In genomic region chr10:3554121-3554522, GRCh38 we compare ENCODE assay signal across 20 cellular contexts.
A peak's percentile ranks its signal among the peaks of the same experiment; 100 is the strongest.
DNase-seq lines count a peak whose midpoint lies in the region; ATAC-seq and TF ChIP-seq lines count a peak whose summit lies in the region.
"Had no signal": no experiment of that assay in that cellular context is flagged by ENCODE, and none has a peak within 500 bp of the region (broad histone marks: within the 10 kb centered on the region; RNA-seq: fewer than 3 reads in every experiment).

No MANE protein-coding gene starts in this region.

- no peak overlapping the region for H3K4me3 ChIP-seq in esophagus squamous epithelium
- H3K4me3 ChIP-seq: hepatocyte, prostate gland, SK-N-MC, suprapubic skin had no signal

- 48 to 66% methylated on average over 6 to 9 of the region's 10 CpGs for WGBS in esophagus squamous epithelium, 2 donors

- peaks cover 0 to 10% (median 0%) of the 10 kb centered on the region in 3 donors for H3K4me1 ChIP-seq in esophagus squamous epithelium
- H3K4me1 ChIP-seq: prostate gland, suprapubic skin had no signal

- H3K27ac ChIP-seq in esophagus squamous epithelium: no peak overlapping the region
- H3K27ac ChIP-seq: hepatocyte, prostate gland, SK-N-MC, suprapubic skin, VCaP had no signal

- TF ChIP-seq CTCF in esophagus squamous epithelium (IDR thresholded peaks at IDR 0.05): no peak

- peak; percentile 19 for DNase-seq in activated naive CD4-positive, alpha-beta T cell treated with anti-CD3 and anti-CD28 coated beads for 36 hours
- DNase-seq in activated naive CD4-positive, alpha-beta T cell treated with Interleukin-2 at 50 U/mL for 16 hours: no peak
- DNase-seq in T-helper 2 cell treated with Interferon-gamma antibody and Interleukin-4, amounts not matched to agents 5 μg/mL and 100 μg/mL, for 36 hours (ENCODE audit: low spot score): no peak
- DNase-seq in fibroblast of peridontal ligament (ENCODE audit: extremely low read depth): peak; percentile 45
- no peak for DNase-seq in esophagus squamous epithelium (lab: John Stamatoyannopoulos, UW)
- no peak for DNase-seq in ecto neural progenitor cell (ENCODE audit: low spot score)
- DNase-seq: activated CD8-positive, alpha-beta memory T cell treated with anti-CD3 and anti-CD28 coated beads, Interleukin-2, amount 50 U/mL, for 48 hours; amygdala; DMS 273 treated with DMSO at 0.1 percent for 48 hours; left cardiac atrium; NCI-H2029; NCI-H510A treated with DMSO at 0.1 percent for 48 hours; stimulated activated CD4-positive, alpha-beta T cell treated with anti-CD3 and anti-CD28 coated beads, Interleukin-12 subunit alpha, Interleukin-12 subunit beta, amount 100 ng/mL, for 4 hours had no signal

- H3K27me3 ChIP-seq in esophagus squamous epithelium: no peaks in the 10 kb centered on the region
- H3K27me3 ChIP-seq: hepatocyte, suprapubic skin had no signal

- H3K4me1 Mint-ChIP-seq in activated naive CD4-positive, alpha-beta T cell treated with anti-CD3 and anti-CD28 coated beads for 36 hours (ENCODE audit: low read depth): peaks cover 9% of the 10 kb centered on the region
- H3K4me1 Mint-ChIP-seq in T-helper 2 cell treated with Interferon-gamma antibody and Interleukin-4, amounts not matched to agents 5 μg/mL and 100 μg/mL, for 36 hours (ENCODE audit: low read depth): peaks cover 7% of the 10 kb centered on the region
- H3K4me1 Mint-ChIP-seq in stimulated activated naive CD8-positive, alpha-beta T cell treated with anti-CD3 and anti-CD28 coated beads, Interleukin-15, Interleukin-2, amounts not matched to agents 100 ng/mL and 50 ng/mL, for 24 hours (ENCODE audit: low read depth): peaks cover 17% of the 10 kb centered on the region

- ATAC-seq in HG02884 (IDR thresholded peaks at IDR 0.05; ENCODE audit: unreplicated experiment): no peak
- ATAC-seq: left cardiac atrium had no signal

- peak overlapping the region; percentile 47 for H3K4me3 Mint-ChIP-seq in activated naive CD4-positive, alpha-beta T cell treated with anti-CD3 and anti-CD28 coated beads for 36 hours
- peak overlapping the region; percentile 29 for H3K4me3 Mint-ChIP-seq in T-helper 2 cell treated with Interferon-gamma antibody and Interleukin-4, amounts not matched to agents 5 μg/mL and 100 μg/mL, for 36 hours
- H3K4me3 Mint-ChIP-seq in stimulated activated naive CD8-positive, alpha-beta T cell treated with anti-CD3 and anti-CD28 coated beads, Interleukin-15, Interleukin-2, amounts not matched to agents 100 ng/mL and 50 ng/mL, for 24 hours: peak overlapping the region; percentile 50

- no peaks in the 10 kb centered on the region for H3K36me3 Mint-ChIP-seq in activated naive CD4-positive, alpha-beta T cell treated with anti-CD3 and anti-CD28 coated beads for 36 hours (ENCODE audit: low read depth)
- H3K36me3 Mint-ChIP-seq in T-helper 2 cell treated with Interferon-gamma antibody and Interleukin-4, amounts not matched to agents 5 μg/mL and 100 μg/mL, for 36 hours (ENCODE audit: low read depth): no peaks in the 10 kb centered on the region
- no peaks in the 10 kb centered on the region for H3K36me3 Mint-ChIP-seq in stimulated activated naive CD8-positive, alpha-beta T cell treated with anti-CD3 and anti-CD28 coated beads, Interleukin-15, Interleukin-2, amounts not matched to agents 100 ng/mL and 50 ng/mL, for 24 hours (ENCODE audit: low read depth)

- no peak for TF ChIP-seq POLR2A in esophagus squamous epithelium (IDR thresholded peaks at IDR 0.05)

- H3K9me3 ChIP-seq in esophagus squamous epithelium: no peaks in the 10 kb centered on the region
- H3K9me3 ChIP-seq: prostate gland, suprapubic skin had no signal

- no peaks in the 10 kb centered on the region for H3K9me3 Mint-ChIP-seq in activated naive CD4-positive, alpha-beta T cell treated with anti-CD3 and anti-CD28 coated beads for 36 hours
- H3K9me3 Mint-ChIP-seq in T-helper 2 cell treated with Interferon-gamma antibody and Interleukin-4, amounts not matched to agents 5 μg/mL and 100 μg/mL, for 36 hours: no peaks in the 10 kb centered on the region
- H3K9me3 Mint-ChIP-seq in stimulated activated naive CD8-positive, alpha-beta T cell treated with anti-CD3 and anti-CD28 coated beads, Interleukin-15, Interleukin-2, amounts not matched to agents 100 ng/mL and 50 ng/mL, for 24 hours: no peaks in the 10 kb centered on the region

- CTCF ChIA-PET in activated naive CD4-positive, alpha-beta T cell treated with anti-CD3 and anti-CD28 coated beads for 36 hours (lab: Charles Lee): interaction anchor here (0.9 kb wide), 1 partner anchor 69 kb away, joined by 3 read pairs; no protein-coding TSS in a partner anchor

- intact Hi-C loops in activated naive CD4-positive, alpha-beta T cell treated with anti-CD3 and anti-CD28 coated beads for 36 hours (cut with micrococcal nuclease): no loop called here
- intact Hi-C loops in esophagus squamous epithelium (cut with DNase I): no loop called here

- H3K27me3 Mint-ChIP-seq in activated naive CD4-positive, alpha-beta T cell treated with anti-CD3 and anti-CD28 coated beads for 36 hours (ENCODE audit: low read depth): no peaks in the 10 kb centered on the region
- H3K27me3 Mint-ChIP-seq in T-helper 2 cell treated with Interferon-gamma antibody and Interleukin-4, amounts not matched to agents 5 μg/mL and 100 μg/mL, for 36 hours (ENCODE audit: low read depth): peaks cover 11% of the 10 kb centered on the region
- peaks cover 13% of the 10 kb centered on the region for H3K27me3 Mint-ChIP-seq in stimulated activated naive CD8-positive, alpha-beta T cell treated with anti-CD3 and anti-CD28 coated beads, Interleukin-15, Interleukin-2, amounts not matched to agents 100 ng/mL and 50 ng/mL, for 24 hours

- no peak overlapping the region for H3K27ac Mint-ChIP-seq in activated naive CD4-positive, alpha-beta T cell treated with anti-CD3 and anti-CD28 coated beads for 36 hours
- H3K27ac Mint-ChIP-seq in T-helper 2 cell treated with Interferon-gamma antibody and Interleukin-4, amounts not matched to agents 5 μg/mL and 100 μg/mL, for 36 hours: no peak overlapping the region
- H3K27ac Mint-ChIP-seq in stimulated activated naive CD8-positive, alpha-beta T cell treated with anti-CD3 and anti-CD28 coated beads, Interleukin-15, Interleukin-2, amounts not matched to agents 100 ng/mL and 50 ng/mL, for 24 hours: peak overlapping the region; percentile 46

- no peaks in the 10 kb centered on the region for H3K36me3 ChIP-seq in esophagus squamous epithelium
- H3K36me3 ChIP-seq: prostate gland, suprapubic skin had no signal

Comparison
In these comparisons a context has a peak if more than half of its experiments do, and no peak if none do; other contexts are left out.
1. DNase-seq: peak in activated naive CD4-positive, alpha-beta T cell treated with anti-CD3 and anti-CD28 coated beads for 36 hours (single experiment) and fibroblast of peridontal ligament (single experiment); none in activated naive CD4-positive, alpha-beta T cell treated with Interleukin-2 at 50 U/mL for 16 hours (single experiment), T-helper 2 cell treated with Interferon-gamma antibody and Interleukin-4, amounts not matched to agents 5 μg/mL and 100 μg/mL, for 36 hours (single experiment), esophagus squamous epithelium (single experiment) and ecto neural progenitor cell (single experiment).
2. Peak in every context shown above with its lines, with median percentiles within 50 percentile points of each other: H3K4me3 Mint-ChIP-seq.